In the genomic region with DNA sequence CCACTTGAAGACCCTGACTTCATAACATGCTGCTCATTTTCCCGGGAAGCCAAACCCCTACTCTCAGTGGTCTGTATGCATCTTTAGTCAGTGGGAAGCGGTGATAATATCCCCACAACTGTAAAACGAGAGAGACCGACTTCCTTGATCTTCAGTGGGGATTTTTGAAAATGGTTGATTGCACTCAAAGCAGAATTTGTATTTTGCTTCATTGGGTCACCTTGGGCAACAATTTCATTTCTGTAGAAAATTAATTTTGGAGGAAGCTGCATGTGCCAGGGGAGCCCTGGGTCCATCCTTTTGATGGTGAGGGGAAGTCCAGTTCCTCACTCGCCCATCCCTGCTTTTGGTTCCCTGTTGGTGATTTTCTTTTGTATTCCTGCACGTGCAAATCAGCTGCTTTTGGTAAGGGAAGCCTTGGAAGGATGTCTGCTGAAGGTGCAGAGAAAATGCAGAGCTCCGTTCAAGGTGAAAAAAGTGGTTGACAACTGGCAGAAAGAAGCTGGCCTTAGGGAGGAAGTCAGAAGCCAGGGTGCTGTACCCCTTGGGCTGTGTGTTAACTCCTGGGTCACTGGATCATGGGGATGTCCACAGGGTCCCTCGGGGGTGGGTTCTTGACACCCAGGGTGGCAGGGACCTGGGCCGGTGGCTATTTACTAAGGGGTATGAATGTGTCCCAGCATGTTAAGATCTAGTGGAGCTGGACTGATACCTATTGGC, we compare ENCODE assay signal across 7 cellular contexts.
DNase-seq lines count a peak whose midpoint lies in the region; ATAC-seq and TF ChIP-seq lines count a peak whose summit lies in the region.
"Not testable (repeated sequence)": the region's sequence is repeated elsewhere in the genome, so short reads cannot be mapped to it uniquely, and the experiment has no call there.

No MANE protein-coding gene starts in this region.

- H4K20me1 ChIP-seq in BLaER1 treated with 17β-estradiol and CSF1 and Interleukin-3, amounts not matched to agents 10 nM and 100 nM; OCI-LY3 (ENCODE audit: insufficient read depth, low read length): not testable (repeated sequence)

- H3K9me3 Mint-ChIP-seq in IgD-negative memory B cell; dendritic cell treated with granulocyte-macrophage colony-stimulating factor and Interleukin-4, amounts not matched to agents 40 ng/mL and 50 ng/mL, for 4 days; stimulated activated memory B cell treated with anti-CD40 and anti-IgM and Interleukin-4, amounts not matched to agents 10 μg/mL and 1 μg/mL and 100 μg/mL, for 72 hours: not testable (repeated sequence)

- peak; percentile 25 for ATAC-seq in T-helper 17 cell
- ATAC-seq in stimulated activated memory B cell treated with anti-CD40 and anti-IgM and Interleukin-4, amounts not matched to agents 10 μg/mL and 1 μg/mL and 100 μg/mL, for 72 hours, result peak; percentile 73

- H3K27ac Mint-ChIP-seq in IgD-negative memory B cell, result peak overlapping the region; percentile 61 to 91 (median 87)
- H3K27ac Mint-ChIP-seq in T-helper 17 cell, result not testable (repeated sequence)
- H3K27ac Mint-ChIP-seq in dendritic cell treated with granulocyte-macrophage colony-stimulating factor and Interleukin-4, amounts not matched to agents 40 ng/mL and 50 ng/mL, for 4 days, result peak overlapping the region; percentile 83
- peak overlapping the region; percentile 96 for H3K27ac Mint-ChIP-seq in stimulated activated memory B cell treated with anti-CD40 and anti-IgM and Interleukin-4, amounts not matched to agents 10 μg/mL and 1 μg/mL and 100 μg/mL, for 72 hours

- not testable (repeated sequence) for H3K27ac ChIP-seq in BLaER1 treated with 17β-estradiol and CSF1 and Interleukin-3, amounts not matched to agents 10 nM and 100 nM
- H3K27ac ChIP-seq in OCI-LY3 (ENCODE audit: low read length), result peak overlapping the region; percentile 91

- H2AFZ ChIP-seq in OCI-LY3 (ENCODE audit: low read depth, low read length), result not testable (repeated sequence)

- peaks cover 29 to 55% (median 37%) of the 10 kb centered on the region in 10 experiments for H3K4me1 ChIP-seq in BLaER1 treated with 17β-estradiol and CSF1 and Interleukin-3, amounts not matched to agents 10 nM and 100 nM
- peaks cover 41% of the 10 kb centered on the region for H3K4me1 ChIP-seq in OCI-LY3 (ENCODE audit: low read length)

- peak overlapping the region; percentile 39 to 68 (median 41); a peak in 20 of 22 replicates for H3K4me2 ChIP-seq in BLaER1 treated with 17β-estradiol and CSF1 and Interleukin-3, amounts not matched to agents 10 nM and 100 nM
- H3K4me2 ChIP-seq in OCI-LY3 (ENCODE audit: low read length), result peak overlapping the region; percentile 66

- H3K36me3 Mint-ChIP-seq in IgD-negative memory B cell; T-helper 17 cell (ENCODE audit: low read depth); dendritic cell treated with granulocyte-macrophage colony-stimulating factor and Interleukin-4, amounts not matched to agents 40 ng/mL and 50 ng/mL, for 4 days (ENCODE audit: low read depth); stimulated activated memory B cell treated with anti-CD40 and anti-IgM and Interleukin-4, amounts not matched to agents 10 μg/mL and 1 μg/mL and 100 μg/mL, for 72 hours: not testable (repeated sequence)

- H3K36me3 ChIP-seq in BLaER1 treated with 17β-estradiol and CSF1 and Interleukin-3, amounts not matched to agents 10 nM and 100 nM; GM06990 (ENCODE audit: control insufficient read depth, insufficient read depth, low read length); OCI-LY3 (replicated peaks; ENCODE audit: low read depth, low read length): not testable (repeated sequence)

- not testable (repeated sequence) for H3K27me3 ChIP-seq in BLaER1 treated with 17β-estradiol and CSF1 and Interleukin-3, amounts not matched to agents 10 nM and 100 nM; GM06990 (replicated peaks; ENCODE audit: control insufficient read depth, insufficient read depth, low read length); OCI-LY3 (ENCODE audit: low read depth, low read length)

- DNase-seq in GM06990 (ENCODE audit: extremely low read depth, insufficient read length), result peak; percentile 22
- not testable (repeated sequence) for DNase-seq in T-helper 17 cell

- peaks cover 19 to 25% (median 24%) of the 10 kb centered on the region in 3 donors for H3K4me1 Mint-ChIP-seq in IgD-negative memory B cell
- not testable (repeated sequence) for H3K4me1 Mint-ChIP-seq in T-helper 17 cell
- peaks cover 44% of the 10 kb centered on the region for H3K4me1 Mint-ChIP-seq in dendritic cell treated with granulocyte-macrophage colony-stimulating factor and Interleukin-4, amounts not matched to agents 40 ng/mL and 50 ng/mL, for 4 days (ENCODE audit: low read depth)
- H3K4me1 Mint-ChIP-seq in stimulated activated memory B cell treated with anti-CD40 and anti-IgM and Interleukin-4, amounts not matched to agents 10 μg/mL and 1 μg/mL and 100 μg/mL, for 72 hours, result peaks cover 49% of the 10 kb centered on the region

- not testable (repeated sequence) for H3K9ac ChIP-seq in BLaER1 treated with 17β-estradiol and CSF1 and Interleukin-3, amounts not matched to agents 10 nM and 100 nM
- H3K9ac ChIP-seq in OCI-LY3 (ENCODE audit: low read length), result peak overlapping the region; percentile 59; the same call in 1 of the 2 replicates

- TF ChIP-seq CTCF in GM06990 (IDR thresholded peaks at IDR 0.05; ENCODE audit: insufficient read depth, low read length, poor library complexity, severe bottlenecking); OCI-LY3 (IDR thresholded peaks at IDR 0.05; ENCODE audit: low read depth, low read length): not testable (repeated sequence)

- not testable (repeated sequence) for H3K4me3 ChIP-seq in BLaER1 treated with 17β-estradiol and CSF1 and Interleukin-3, amounts not matched to agents 10 nM and 100 nM; GM06990 (replicated peaks; ENCODE audit: low read depth, low read length)
- H3K4me3 ChIP-seq in OCI-LY3 (ENCODE audit: low read length), result peak overlapping the region; percentile 18; the same call in 1 of the 2 replicates

- not testable (repeated sequence) for H3K79me2 ChIP-seq in OCI-LY3 (ENCODE audit: low read length)

- H3K9me3 ChIP-seq in BLaER1 treated with 17β-estradiol and CSF1 and Interleukin-3, amounts not matched to agents 10 nM and 100 nM (replicated peaks in 1 of 11); OCI-LY3 (ENCODE audit: insufficient read depth, low read length); T-helper 17 cell (ENCODE audit: control insufficient read depth, low read length, poor library complexity, severe bottlenecking): not testable (repeated sequence)

- intact Hi-C loops in dendritic cell treated with granulocyte-macrophage colony-stimulating factor and Interleukin-4, amounts not matched to agents 40 ng/mL and 50 ng/mL, for 4 days (cut with micrococcal nuclease), result not testable (repeated sequence)

- H3K27me3 Mint-ChIP-seq in IgD-negative memory B cell; T-helper 17 cell; dendritic cell treated with granulocyte-macrophage colony-stimulating factor and Interleukin-4, amounts not matched to agents 40 ng/mL and 50 ng/mL, for 4 days; stimulated activated memory B cell treated with anti-CD40 and anti-IgM and Interleukin-4, amounts not matched to agents 10 μg/mL and 1 μg/mL and 100 μg/mL, for 72 hours: not testable (repeated sequence)

- peak overlapping the region; percentile 30 to 90 (median 58) for H3K4me3 Mint-ChIP-seq in IgD-negative memory B cell
- H3K4me3 Mint-ChIP-seq in T-helper 17 cell, result not testable (repeated sequence)
- peak overlapping the region; percentile 6 for H3K4me3 Mint-ChIP-seq in dendritic cell treated with granulocyte-macrophage colony-stimulating factor and Interleukin-4, amounts not matched to agents 40 ng/mL and 50 ng/mL, for 4 days
- peak overlapping the region; percentile 61 for H3K4me3 Mint-ChIP-seq in stimulated activated memory B cell treated with anti-CD40 and anti-IgM and Interleukin-4, amounts not matched to agents 10 μg/mL and 1 μg/mL and 100 μg/mL, for 72 hours
